In genomic region chr10:101062231-101063161, GRCh38 we compare ENCODE assay signal across 8 cellular contexts.
DNase-seq lines count a peak whose midpoint lies in the region; ATAC-seq and TF ChIP-seq lines count a peak whose summit lies in the region.

No MANE protein-coding gene starts in this region.

- peaks cover 52% of the 10 kb centered on the region for H3K4me1 ChIP-seq in DND-41 (ENCODE audit: insufficient read depth, low read length)

- no peak for TF ChIP-seq CTCF in DND-41 (IDR thresholded peaks at IDR 0.05; ENCODE audit: borderline replicate concordance, extremely low read depth, low read length, poor library complexity, severe bottlenecking)

- peaks cover 10% of the 10 kb centered on the region for H3K36me3 ChIP-seq in DND-41 (ENCODE audit: insufficient read depth, low read length)

- DNase-seq in DND-41 (no peak), SHP77 (lab: John Stamatoyannopoulos, UW) (peak; percentile 77), amniotic epithelial cell (ENCODE audit: low read depth) (peak; percentile 29)
- peak; percentile 28 to 48 for DNase-seq in stimulated activated CD4-positive, alpha-beta T cell treated with anti-CD3 and anti-CD28 coated beads, Interleukin-12 subunit alpha, Interleukin-12 subunit beta, amount 100 ng/mL, for 24 hours (ENCODE audit: low read depth in 2 of 2)

- 0 out of 2 replicates have a peak overlapping the region, but pooled peaks have one; percentile 21 for H2AFZ ChIP-seq in DND-41 (ENCODE audit: low read depth, low read length)

- peaks cover 12% of the 10 kb centered on the region for H4K20me1 ChIP-seq in DND-41 (ENCODE audit: insufficient read depth, low read length)

- no peak for ATAC-seq in DND-41 (ENCODE audit: insufficient read depth, low read depth)
- peak; percentile 22 for ATAC-seq in HG03460 (IDR thresholded peaks at IDR 0.05; ENCODE audit: unreplicated experiment)
- no peak for ATAC-seq in GM21390 (IDR thresholded peaks at IDR 0.05; ENCODE audit: unreplicated experiment)
- ATAC-seq in HG02938 (IDR thresholded peaks at IDR 0.05; ENCODE audit: unreplicated experiment) = no peak

- H3K27ac ChIP-seq in DND-41 (ENCODE audit: low read length) = peak overlapping the region; percentile 99

- H3K79me2 ChIP-seq in DND-41 (ENCODE audit: insufficient read depth, low read length) = peaks cover 35% of the 10 kb centered on the region

- peak overlapping the region; percentile 77 for H3K4me2 ChIP-seq in DND-41 (ENCODE audit: insufficient read depth, low read length)

- H3K9ac ChIP-seq in DND-41 (ENCODE audit: low read depth, low read length) = peak overlapping the region; percentile 92

- H3K4me3 ChIP-seq in DND-41 (ENCODE audit: low read depth in 1 of 2, low read length in 2 of 2) = peak overlapping the region in 1 of 2 experiments; percentile 71; a peak in 2 of 4 replicates
- H3K4me3 ChIP-seq in iPS-18c (ENCODE audit: insufficient read depth, low read depth, low read length) = peak overlapping the region; percentile 39; the same call in 1 of the 2 replicates

- H3K9me3 ChIP-seq in DND-41 (ENCODE audit: insufficient read depth, low read length, severe bottlenecking) (no peaks in the 10 kb centered on the region), iPS-18c (ENCODE audit: control insufficient read depth, insufficient read depth, low read length) (peaks cover 3% of the 10 kb centered on the region)

- H3K27me3 ChIP-seq in DND-41 (ENCODE audit: insufficient read depth, low read length, poor library complexity) = no peaks in the 10 kb centered on the region
